11 cellular contexts compared by ENCODE assay signal in genomic region chr12:130878193-130879185, GRCh38. TPM values are rescaled to one million over a fixed set of nuclear protein-coding genes. Genes with fewer than 3 reads are reported as not detected.
DNase-seq lines count a peak whose midpoint lies in the region; ATAC-seq and TF ChIP-seq lines count a peak whose summit lies in the region.
"Had no signal": no experiment of that assay in that cellular context is flagged by ENCODE, and none has a peak within 500 bp of the region (broad histone marks: within the 10 kb centered on the region; RNA-seq: fewer than 3 reads in every experiment).

No MANE protein-coding gene starts in this region.

- H3K9ac ChIP-seq in H9 (ENCODE audit: extremely low read depth, insufficient read length, low read length) (no peak overlapping the region), SK-N-MC (ENCODE audit: insufficient read length) (no peak overlapping the region)

- H3F3A ChIP-seq in DOHH2 (ENCODE audit: control insufficient read depth, insufficient read depth), result peaks cover 63% of the 10 kb centered on the region

- TF ChIP-seq CTCF in DOHH2 (IDR thresholded peaks at IDR 0.05; ENCODE audit: low read depth, low read length, poor library complexity, severe bottlenecking) (no peak), H9 (conservative IDR thresholded peaks at IDR 0.05) (no peak), heart left ventricle (IDR thresholded peaks at IDR 0.05) (no peak), psoas muscle (IDR thresholded peaks at IDR 0.05) (no peak)

- H2BK15ac ChIP-seq in H9 (ENCODE audit: low read depth, low read length), result no peak overlapping the region

- no peak overlapping the region for H2BK20ac ChIP-seq in H9 (ENCODE audit: low read depth, low read length, poor library complexity, severe bottlenecking)

- no peaks in the 10 kb centered on the region for H3K27me3 ChIP-seq in DOHH2 (ENCODE audit: control insufficient read depth, low read length)
- H3K27me3 ChIP-seq in H9 (ENCODE audit: insufficient read depth, low read length), result no peaks in the 10 kb centered on the region
- no peaks in the 10 kb centered on the region for H3K27me3 ChIP-seq in heart left ventricle
- H3K27me3 ChIP-seq in psoas muscle (ENCODE audit: insufficient read depth in 3 of 3, low read length in 2 of 3), result no peaks in the 10 kb centered on the region
- H3K27me3 ChIP-seq: upper lobe of right lung had no signal

- H4K5ac ChIP-seq in H9 (ENCODE audit: insufficient read length, low read depth, low read length), result peak overlapping the region; percentile 33

- H3K27ac ChIP-seq in DOHH2 (ENCODE audit: low read depth, low read length) (no peak overlapping the region), H9 (ENCODE audit: insufficient read length, low read depth, low read length) (no peak overlapping the region), SK-N-MC (peak overlapping the region; percentile 57), mesodermal cell (ENCODE audit: low read depth, low read length, severe bottlenecking) (peak overlapping the region; percentile 36), heart left ventricle (no peak overlapping the region), psoas muscle (no peak overlapping the region)
- H3K27ac ChIP-seq: upper lobe of right lung had no signal

- H4K8ac ChIP-seq in H9 (replicated peaks; ENCODE audit: insufficient read length, low read depth, low read length), result no peak overlapping the region

- no peaks in the 10 kb centered on the region for H3K79me1 ChIP-seq in H9 (ENCODE audit: insufficient read depth, low read depth, low read length, poor library complexity, severe bottlenecking)

- H4K20me1 ChIP-seq in DOHH2 (ENCODE audit: control insufficient read depth, insufficient read depth, low read depth, low read length) (peaks cover 36% of the 10 kb centered on the region), H9 (ENCODE audit: control insufficient read depth, insufficient read depth, insufficient read length) (peaks cover 7% of the 10 kb centered on the region)

- H3K27me3 Mint-ChIP-seq in H9 (ENCODE audit: low read depth), result no peaks in the 10 kb centered on the region; the same call in none of the 2 replicates

- no peak overlapping the region for H2AK5ac ChIP-seq in H9 (ENCODE audit: insufficient read length, low read length)

- H3K36me3 ChIP-seq in DOHH2 (ENCODE audit: control insufficient read depth, low read length) (peaks cover 56% of the 10 kb centered on the region), SK-N-MC (ENCODE audit: insufficient read depth, low read length) (peaks cover 39% of the 10 kb centered on the region), mesodermal cell (ENCODE audit: control insufficient read depth, insufficient read depth, low read length) (peaks cover 35% of the 10 kb centered on the region), heart left ventricle (peaks cover 0 to 48% (median 39%) of the 10 kb centered on the region in 9 donors), psoas muscle (ENCODE audit: insufficient read depth in 1 of 2, low read depth in 1 of 2) (peaks cover 5 to 42% of the 10 kb centered on the region in 2 donors)

- H3K23me2 ChIP-seq in H9 (ENCODE audit: insufficient read length, low read depth, low read length, poor library complexity, severe bottlenecking), result no peaks in the 10 kb centered on the region

- no CpG with 5 or more reads among the region's 24 CpGs for WGBS in H9 (ENCODE audit: extremely low coverage, insufficient read length, low lambda C conversion rate)
- 80 to 81% methylated on average over 17 to 21 of the region's 24 CpGs for WGBS in mesodermal cell (ENCODE audit: insufficient coverage in 2 of 2), 2 experiments
- 74 to 83% (median 78%) methylated on average over 24 of the region's 24 CpGs for WGBS in heart left ventricle, 4 donors
- 71 to 77% (median 73%) methylated on average over 24 of the region's 24 CpGs for WGBS in psoas muscle, 3 donors

- peak overlapping the region; percentile 0; the same call in 1 of the 2 replicates for H3K4me3 ChIP-seq in DOHH2 (ENCODE audit: low read length)
- no peak overlapping the region for H3K4me3 ChIP-seq in SK-N-MC
- no peak overlapping the region for H3K4me3 ChIP-seq in mesodermal cell (ENCODE audit: extremely low read depth, insufficient read depth, low read length, poor library complexity, severe bottlenecking)
- no peak overlapping the region for H3K4me3 ChIP-seq in heart left ventricle
- H3K4me3 ChIP-seq in psoas muscle, result no peak overlapping the region
- H3K4me3 ChIP-seq: upper lobe of right lung had no signal

- no peak overlapping the region for H3T11ph ChIP-seq in H9 (ENCODE audit: low read length)

- H3K79me2 ChIP-seq in DOHH2 (ENCODE audit: control insufficient read depth, low read length), result peaks cover 17% of the 10 kb centered on the region
- H3K79me2 ChIP-seq in H9 (ENCODE audit: insufficient read depth, low read length), result peaks cover 4% of the 10 kb centered on the region; the same call in 1 of the 2 replicates

- DNase-seq in H9, result no peak
- no peak for DNase-seq in SK-N-MC (ENCODE audit: low read depth, low spot score)
- no peak for DNase-seq in islet precursor cell
- DNase-seq in heart left ventricle, result no peak
- no peak for DNase-seq in psoas muscle
- DNase-seq in NCI-H1694 treated with DMSO at 0.1 percent for 48 hours (lab: John Stamatoyannopoulos, UW), result no peak
- DNase-seq: effector CD8-positive, alpha-beta T cell; nucleus accumbens; upper lobe of right lung had no signal

- no peak overlapping the region for H4K91ac ChIP-seq in H9 (ENCODE audit: insufficient read length, low read depth, low read length)

- H3K18ac ChIP-seq in H9 (ENCODE audit: insufficient read length, low read depth, low read length), result no peak overlapping the region

- H2BK12ac ChIP-seq in H9 (ENCODE audit: insufficient read length, low read depth, low read length), result no peak overlapping the region

- H2BK5ac ChIP-seq in H9 (ENCODE audit: insufficient read length, low read length), result no peak overlapping the region

- H3K36me3 Mint-ChIP-seq in H9 (ENCODE audit: insufficient read depth in 1 of 3, low read depth in 3 of 3), result peaks cover 33 to 44% (median 41%) of the 10 kb centered on the region in 3 experiments; a peak in 6 of 7 replicates

- no peak overlapping the region for H3K56ac ChIP-seq in H9 (ENCODE audit: insufficient read length, low read depth, low read length)

- H3K4me2 ChIP-seq in DOHH2 (ENCODE audit: low read length) (peak overlapping the region; percentile 38), H9 (ENCODE audit: insufficient read depth, insufficient read length, low read length) (no peak overlapping the region)

- TF ChIP-seq POLR2A in heart left ventricle (IDR thresholded peaks at IDR 0.05), result no peak

- no peaks in the 10 kb centered on the region for H3K9me3 Mint-ChIP-seq in H9

- H3K9me3 ChIP-seq in DOHH2 (ENCODE audit: control insufficient read depth, insufficient read depth, low read length) (no peaks in the 10 kb centered on the region), H9 (ENCODE audit: control insufficient read depth, low read depth, low read length) (no peaks in the 10 kb centered on the region), SK-N-MC (ENCODE audit: low read depth, low read length) (no peaks in the 10 kb centered on the region), mesodermal cell (ENCODE audit: control insufficient read depth, low read length) (no peaks in the 10 kb centered on the region), heart left ventricle (no peaks in the 10 kb centered on the region), psoas muscle (no peaks in the 10 kb centered on the region)
- H3K9me3 ChIP-seq: upper lobe of right lung had no signal

- peak overlapping the region in 2 of 3 experiments; percentile 6 to 87; a peak in 4 of 7 replicates for H3K27ac Mint-ChIP-seq in H9

- H3K4me1 ChIP-seq in DOHH2 (ENCODE audit: control insufficient read depth, low read length) (peaks cover 66% of the 10 kb centered on the region), H9 (ENCODE audit: insufficient read depth, low read length) (peaks cover 1% of the 10 kb centered on the region; the same call in 1 of the 2 replicates), mesodermal cell (ENCODE audit: control insufficient read depth, insufficient read depth, low read length, poor library complexity, severe bottlenecking) (peaks cover 10% of the 10 kb centered on the region), heart left ventricle (peaks cover 0 to 10% (median 5%) of the 10 kb centered on the region in 12 donors), psoas muscle (peaks cover 11% of the 10 kb centered on the region)

- H3K23ac ChIP-seq in H9 (ENCODE audit: insufficient read length, low read depth, low read length), result no peak overlapping the region

- ATAC-seq in heart left ventricle (no peak), psoas muscle (no peak)

- intact Hi-C loops in heart left ventricle (cut with DNase I) (no loop called here), psoas muscle (cut with DNase I) (no loop called here)

- H3K4me1 Mint-ChIP-seq in H9, result peaks cover 47 to 51% of the 10 kb centered on the region in 2 experiments

- H3K9me2 ChIP-seq in DOHH2 (replicated peaks; ENCODE audit: control insufficient read depth, low read length), result no peaks in the 10 kb centered on the region

- H2AFZ ChIP-seq in H9 (ENCODE audit: low read length), result no peak overlapping the region

- no peak overlapping the region for H3K14ac ChIP-seq in H9 (ENCODE audit: insufficient read depth, low read length)

- no peak overlapping the region for H3K4me3 Mint-ChIP-seq in H9

- no peak overlapping the region for H3K4ac ChIP-seq in H9 (ENCODE audit: low read depth, low read length)

- H2BK120ac ChIP-seq in H9 (ENCODE audit: low read depth, low read length, poor library complexity, severe bottlenecking), result no peak overlapping the region

RNA-seq across cellular contexts. Expression of gene RAN, which starts 6.6 kb away (rescaled TPM):
- total RNA-seq in H9 (2021) (1,968 and 1,971 TPM in 2 replicates), heart left ventricle (100 to 1,000 TPM; 109 to 413 (median 303) TPM), psoas muscle (100 to 1,000 TPM; 338 to 721 (median 445) TPM)
- 750 TPM for polyA plus RNA-seq in mesodermal cell (2013, experiment 1 of 2)
- 769 TPM for polyA plus RNA-seq in mesodermal cell (2013, experiment 2 of 2)
- polyA plus RNA-seq in heart left ventricle (100 to 1,000 TPM in 1 of 2 donors, 10 to 100 TPM in 1; 85.6 to 646 TPM), psoas muscle (1,000 to 10,000 TPM in 1 of 3 donors, 100 to 1,000 TPM in 2; 302 to 1,341 (median 369) TPM)

RNA-seq across cellular contexts. Expression of gene STX2, which starts 39.4 kb away (rescaled TPM):
- total RNA-seq in H9 (2021) (16.8 and 19.4 TPM in 2 replicates), heart left ventricle (10 to 100 TPM in 8 of 9 donors, 1 to 10 TPM in 1; 8.3 to 21.8 (median 11.1) TPM), psoas muscle (1 to 10 TPM; 5.5 to 7.2 (median 6.2) TPM)
- 28.2 TPM for polyA plus RNA-seq in mesodermal cell (2013, experiment 1 of 2)
- polyA plus RNA-seq in mesodermal cell (2013, experiment 2 of 2), result 28.5 TPM
- polyA plus RNA-seq in heart left ventricle (10 to 100 TPM in 1 of 2 donors, 1 to 10 TPM in 1; 6.2 to 14.3 TPM), psoas muscle (10 to 100 TPM in 1 of 3 donors, 1 to 10 TPM in 2; 5.4 to 11.3 (median 8.4) TPM)

Comparison
In these comparisons a context has a peak if more than half of its experiments do, and no peak if none do; other contexts are left out.
1. H3K27ac ChIP-seq: peak in SK-N-MC (single experiment) and mesodermal cell (single experiment); none in DOHH2 (single experiment), H9 (single experiment), heart left ventricle (0 of 12) and psoas muscle (single experiment).